In genomic region chr3:117202415-117202814, GRCh38 we compare ENCODE assay signal across 25 cellular contexts.
"Had no signal": no experiment of that assay in that cellular context is flagged by ENCODE, and none has a peak within 500 bp of the region (broad histone marks: within the 10 kb centered on the region; RNA-seq: fewer than 3 reads in every experiment).

No MANE protein-coding gene starts in this region.

- H3K36me3 ChIP-seq: gastroesophageal sphincter, heart right ventricle, left lung, neural progenitor cell, prostate gland, spleen, thoracic aorta, tibial nerve, upper lobe of right lung, uterus had no signal

- H3K9me3 ChIP-seq: gastroesophageal sphincter, left lung, prostate gland, spleen, thoracic aorta, tibial nerve, upper lobe of right lung, uterus had no signal

- H3K4me3 ChIP-seq: dorsolateral prefrontal cortex, gastroesophageal sphincter, heart right ventricle, left lung, neural progenitor cell, prostate gland, skin epidermis, spleen, thoracic aorta, tibial nerve, upper lobe of right lung, uterus had no signal

- H3K4me1 Mint-ChIP-seq: naive thymus-derived CD4-positive, alpha-beta T cell; neural progenitor cell; stimulated activated naive B cell treated with anti-CD40 and anti-IgM and Interleukin-4, amounts not matched to agents 10 μg/mL and 1 μg/mL and 100 μg/mL, for 72 hours had no signal

- H3K9me3 Mint-ChIP-seq: neural progenitor cell had no signal

- H3K4me3 Mint-ChIP-seq: naive thymus-derived CD4-positive, alpha-beta T cell; nephron; neural progenitor cell; stimulated activated naive B cell treated with anti-CD40 and anti-IgM and Interleukin-4, amounts not matched to agents 10 μg/mL and 1 μg/mL and 100 μg/mL, for 72 hours; stimulated activated naive CD8-positive, alpha-beta T cell treated with anti-CD3 and anti-CD28 coated beads, Interleukin-15, Interleukin-2, amounts not matched to agents 100 ng/mL and 50 ng/mL, for 24 hours had no signal

- ATAC-seq: foreskin keratinocyte; gastroesophageal sphincter; heart right ventricle; left cardiac atrium; left lung; naive thymus-derived CD4-positive, alpha-beta T cell; right cardiac atrium; stimulated activated naive B cell treated with anti-CD40 and anti-IgM and Interleukin-4, amounts not matched to agents 10 μg/mL and 1 μg/mL and 100 μg/mL, for 72 hours; upper lobe of right lung had no signal

- H3K27ac Mint-ChIP-seq: naive thymus-derived CD4-positive, alpha-beta T cell; nephron; neural progenitor cell; stimulated activated naive B cell treated with anti-CD40 and anti-IgM and Interleukin-4, amounts not matched to agents 10 μg/mL and 1 μg/mL and 100 μg/mL, for 72 hours; stimulated activated naive CD8-positive, alpha-beta T cell treated with anti-CD3 and anti-CD28 coated beads, Interleukin-15, Interleukin-2, amounts not matched to agents 100 ng/mL and 50 ng/mL, for 24 hours had no signal

- H3K9ac ChIP-seq: neural progenitor cell had no signal

- DNase-seq: cortex of kidney; dorsolateral prefrontal cortex; effector CD4-positive, alpha-beta T cell; foreskin keratinocyte; heart right ventricle; hippocampal formation; left cardiac atrium; left lung; mesenchymal stem cell; midbrain; naive thymus-derived CD4-positive, alpha-beta T cell; right cardiac atrium; spleen; stimulated activated CD4-positive, alpha-beta T cell treated with anti-CD3 and anti-CD28 coated beads, Interleukin-2, amount 100 ng/mL, for 48 hours; stimulated activated naive B cell treated with anti-CD40 and anti-IgM and Interleukin-4, amounts not matched to agents 10 μg/mL and 1 μg/mL and 100 μg/mL, for 72 hours; upper lobe of right lung; uterus had no signal

- H3K36me3 Mint-ChIP-seq: naive thymus-derived CD4-positive, alpha-beta T cell; neural progenitor cell; stimulated activated naive B cell treated with anti-CD40 and anti-IgM and Interleukin-4, amounts not matched to agents 10 μg/mL and 1 μg/mL and 100 μg/mL, for 72 hours had no signal

- H3K4me1 ChIP-seq: foreskin keratinocyte, gastroesophageal sphincter, heart right ventricle, left lung, neural progenitor cell, prostate gland, spleen, upper lobe of right lung, uterus had no signal

- H3K27me3 ChIP-seq: dorsolateral prefrontal cortex, foreskin keratinocyte, gastroesophageal sphincter, heart right ventricle, left lung, neural progenitor cell, spleen, tibial nerve, upper lobe of right lung, uterus had no signal

- H3K27ac ChIP-seq: dorsolateral prefrontal cortex, foreskin keratinocyte, gastroesophageal sphincter, heart right ventricle, left lung, neural progenitor cell, prostate gland, skin epidermis, thoracic aorta, tibial nerve, upper lobe of right lung, uterus had no signal

- H3K27me3 Mint-ChIP-seq: naive thymus-derived CD4-positive, alpha-beta T cell; stimulated activated naive B cell treated with anti-CD40 and anti-IgM and Interleukin-4, amounts not matched to agents 10 μg/mL and 1 μg/mL and 100 μg/mL, for 72 hours; stimulated activated naive CD8-positive, alpha-beta T cell treated with anti-CD3 and anti-CD28 coated beads, Interleukin-15, Interleukin-2, amounts not matched to agents 100 ng/mL and 50 ng/mL, for 24 hours had no signal
